In genomic region chr7:134903073-134903790, GRCh38 we compare ENCODE assay signal across 25 cellular contexts.
DNase-seq lines count a peak whose midpoint lies in the region; ATAC-seq and TF ChIP-seq lines count a peak whose summit lies in the region.
"Had no signal": no experiment of that assay in that cellular context is flagged by ENCODE, and none has a peak within 500 bp of the region (broad histone marks: within the 10 kb centered on the region; RNA-seq: fewer than 3 reads in every experiment).

No MANE protein-coding gene starts in this region.

- TF ChIP-seq POLR2A in IMR-90 (IDR thresholded peaks at IDR 0.05; ENCODE audit: low read depth, low read length) (no peak), right lobe of liver (IDR thresholded peaks at IDR 0.05) (no peak)

- WGBS in IMR-90 (ENCODE audit: extremely low coverage in 2 of 2, insufficient read length in 1 of 2), 2 experiments, result 90% methylated on average over 2 of the region's 5 CpGs; no CpG with 5 or more reads in 1 of the 2 experiments
- 79% methylated on average over 5 of the region's 5 CpGs for WGBS in right lobe of liver (ENCODE audit: insufficient coverage, low coverage, low lambda C conversion rate, missing lambda C conversion rate)

- no peak overlapping the region for H4K5ac ChIP-seq in IMR-90 (ENCODE audit: low read depth, low read length)

- H3K23ac ChIP-seq in IMR-90 (ENCODE audit: low read depth, low read length), result peak overlapping the region; percentile 13; the same call in 1 of the 2 replicates

- H4K20me1 ChIP-seq in IMR-90 (ENCODE audit: insufficient read depth, low read length), result peaks cover 88% of the 10 kb centered on the region

- no peak for TF ChIP-seq RAD21 in IMR-90 (IDR thresholded peaks at IDR 0.05; ENCODE audit: low read length)

- H4K91ac ChIP-seq in IMR-90 (ENCODE audit: insufficient read depth, low read depth, low read length), result no peak overlapping the region

- H3K27me3 ChIP-seq in IMR-90 (ENCODE audit: control insufficient read depth, insufficient read depth, low read length) (no peaks in the 10 kb centered on the region), right lobe of liver (no peaks in the 10 kb centered on the region), tibial artery (no peaks in the 10 kb centered on the region)
- H3K27me3 ChIP-seq: upper lobe of right lung had no signal

- H3K36me3 ChIP-seq in IMR-90 (ENCODE audit: control insufficient read depth, insufficient read depth, low read length) (peaks cover 10% of the 10 kb centered on the region), right lobe of liver (no peaks in the 10 kb centered on the region), tibial artery (peaks cover 0 to 9% (median 0%) of the 10 kb centered on the region in 3 donors)
- H3K36me3 ChIP-seq: upper lobe of right lung had no signal

- H3K4me1 ChIP-seq in IMR-90 (ENCODE audit: control insufficient read depth, insufficient read depth, low read length) (peaks cover 32% of the 10 kb centered on the region), right lobe of liver (peaks cover 0 to 92% (median 35%) of the 10 kb centered on the region in 4 donors), tibial artery (peaks cover 0 to 100% (median 86%) of the 10 kb centered on the region in 4 donors)

- POLR2A ChIA-PET in IMR-90 (lab: Charles Lee; ENCODE audit: unreplicated experiment), result no interaction called here

- H3K4ac ChIP-seq in IMR-90 (ENCODE audit: low read depth, low read length), result 0 out of 2 replicates have a peak overlapping the region, but pooled peaks have one; percentile 1

- BruUV-seq in IMR-90 (replicated peaks; lab: Mats Ljungman, UMichigan), result no TSS peak

- H3K56ac ChIP-seq in IMR-90 (ENCODE audit: extremely low read depth, insufficient read depth, low read length), result no peak overlapping the region

- H2AK9ac ChIP-seq in IMR-90 (replicated peaks; ENCODE audit: low read depth, low read length, poor library complexity), result no peak overlapping the region

- H2BK5ac ChIP-seq in IMR-90 (ENCODE audit: low read depth, low read length, poor library complexity, severe bottlenecking), result no peak overlapping the region

- ATAC-seq in IMR-90 (ENCODE audit: low read depth) (no peak), right lobe of liver (no peak), GM21381 (IDR thresholded peaks at IDR 0.05; ENCODE audit: unreplicated experiment) (no peak), HG02588 (IDR thresholded peaks at IDR 0.05; ENCODE audit: unreplicated experiment) (no peak)
- ATAC-seq: SK-N-SH treated with all-trans-retinoic acid at 6 μM for 48 hours, upper lobe of right lung had no signal

- peaks cover 31 to 94% of the 10 kb centered on the region in 2 experiments for H3K79me1 ChIP-seq in IMR-90 (ENCODE audit: low read depth in 1 of 2, low read length in 2 of 2)

- H2AK5ac ChIP-seq in IMR-90 (ENCODE audit: low read depth, low read length), result no peak overlapping the region

- TF ChIP-seq CTCF in IMR-90 (conservative IDR thresholded peaks at IDR 0.05; ENCODE audit: low read depth, low read length), result no peak
- no peak for TF ChIP-seq CTCF in coronary artery (IDR thresholded peaks at IDR 0.05)
- no peak for TF ChIP-seq CTCF in right lobe of liver (IDR thresholded peaks at IDR 0.05)
- TF ChIP-seq CTCF in tibial artery (IDR thresholded peaks at IDR 0.05), result no peak

- no peak overlapping the region for H2AFZ ChIP-seq in IMR-90 (replicated peaks; ENCODE audit: low read length, poor library complexity)

- H3K4me3 ChIP-seq in IMR-90 (ENCODE audit: insufficient read depth, low read depth, low read length) (no peak overlapping the region), coronary artery (no peak overlapping the region), right lobe of liver (no peak overlapping the region), tibial artery (no peak overlapping the region)
- H3K4me3 ChIP-seq: lung, skin epidermis, upper lobe of right lung had no signal

- dilution Hi-C loops in IMR-90 (cut with HindIII; ENCODE audit: low sequenced_read_pairs, unreplicated experiment), result no loop called here

- H3K9me3 ChIP-seq in IMR-90 (ENCODE audit: control insufficient read depth, insufficient read depth, low read length) (no peaks in the 10 kb centered on the region), right lobe of liver (no peaks in the 10 kb centered on the region), tibial artery (no peaks in the 10 kb centered on the region)
- H3K9me3 ChIP-seq: upper lobe of right lung had no signal

- H3K14ac ChIP-seq in IMR-90 (replicated peaks; ENCODE audit: low read depth, low read length), result 0 out of 2 replicates have a peak overlapping the region, but pooled peaks have one; percentile 31

- in situ Hi-C loops in IMR-90 (cut with MboI; ENCODE audit: low sequenced_read_pairs), result no loop called here

- no peak overlapping the region for H2BK120ac ChIP-seq in IMR-90 (ENCODE audit: low read depth, low read length)

- 0 out of 4 replicates have a peak overlapping the region, but pooled peaks of 1 of the 2 experiments have one; percentile 4 for H4K8ac ChIP-seq in IMR-90 (ENCODE audit: low read depth in 2 of 2, low read length in 2 of 2)

- CTCF ChIA-PET in IMR-90 (lab: Yijun Ruan, JAX), result no interaction called here

- H3K9ac ChIP-seq in IMR-90 (ENCODE audit: low read depth, low read length), result no peak overlapping the region

- DNase-seq in IMR-90 (no peak), coronary artery (ENCODE audit: low spot score) (no peak), right lobe of liver (no peak), tibial artery (peak in 1 of 2 donors; percentile 40), NOMO-1 treated with dmso at 0.1 percent for 144 hours (lab: John Stamatoyannopoulos, UW; ENCODE audit: unreplicated experiment) (no peak)
- DNase-seq: activated CD4-positive, alpha-beta memory T cell treated with anti-CD3 and anti-CD28 coated beads, Interleukin-2, amount 10 ng/mL, durations not matched to agents 7 days and 5 days; activated CD4-positive, CD25-positive, alpha-beta regulatory T cell; activated gamma-delta T cell treated with Interleukin-2 at 50 U/mL for 16 hours; activated T-cell treated with anti-CD3 and anti-CD28 coated beads for 4 hours; DND-41; HCEC 1CT; naive B cell; NCI-H1092; NCI-H510A treated with DMSO at 0.1 percent for 48 hours; occipital lobe; RPMI8226; stimulated activated CD4-positive, alpha-beta T cell treated with anti-CD3 and anti-CD28 coated beads, Interleukin-2, amount 100 ng/mL, for 48 hours; stimulated activated naive CD4-positive, alpha-beta T cell treated with Interleukin-2 at 50 U/mL for 16 hours; T1000; upper lobe of right lung had no signal

- H2BK15ac ChIP-seq in IMR-90 (ENCODE audit: low read depth, low read length), result no peak overlapping the region

- intact Hi-C loops in IMR-90 (cut with micrococcal nuclease), result no loop called here
- intact Hi-C loops in right lobe of liver (cut with DNase I), result no loop called here
- intact Hi-C loops in tibial artery (cut with DNase I; ENCODE audit: low total_unique reads), result no loop called here

- H2BK20ac ChIP-seq in IMR-90 (ENCODE audit: low read depth, low read length), result no peak overlapping the region

- H3K18ac ChIP-seq in IMR-90 (ENCODE audit: low read depth, low read length), result no peak overlapping the region

- H3K27ac ChIP-seq in IMR-90 (ENCODE audit: insufficient read depth, low read length), result peak overlapping the region; percentile 29; the same call in 1 of the 2 replicates
- peak overlapping the region; percentile 66 to 84 for H3K27ac ChIP-seq in coronary artery
- H3K27ac ChIP-seq in right lobe of liver, result peak overlapping the region in 2 of 3 donors; percentile 91 to 93
- peak overlapping the region; percentile 67 to 71 for H3K27ac ChIP-seq in tibial artery
- H3K27ac ChIP-seq: upper lobe of right lung had no signal

- no peak overlapping the region for H3K4me2 ChIP-seq in IMR-90 (ENCODE audit: low read depth, low read length)

- peaks cover 19% of the 10 kb centered on the region for H3K9me1 ChIP-seq in IMR-90 (ENCODE audit: insufficient read depth, low read length)

TF ChIP-seq in IMR-90, 13 proteins besides CTCF, POLR2A, EP300 and RAD21:
- TF ChIP-seq CHD1 (IDR thresholded peaks at IDR 0.05; ENCODE audit: low read depth, low read length), result no peak
- TF ChIP-seq USF2 (IDR thresholded peaks at IDR 0.05; ENCODE audit: low read depth, low read length), result no peak
- no peak for TF ChIP-seq RFX5 (IDR thresholded peaks at IDR 0.05; ENCODE audit: low read depth, low read length)
- TF ChIP-seq MAZ (IDR thresholded peaks at IDR 0.05; ENCODE audit: borderline replicate concordance, low read depth, low read length), result no peak
- TF ChIP-seq MAFK (IDR thresholded peaks at IDR 0.05; ENCODE audit: low read depth, low read length), result no peak
- TF ChIP-seq MXI1 (IDR thresholded peaks at IDR 0.05; ENCODE audit: borderline replicate concordance, low read depth, low read length), result no peak
- TF ChIP-seq ELK1 (IDR thresholded peaks at IDR 0.05; ENCODE audit: borderline replicate concordance, low read depth, low read length), result no peak
- no peak for TF ChIP-seq FOS (IDR thresholded peaks at IDR 0.05; ENCODE audit: low read depth, low read length)
- no peak for TF ChIP-seq NFE2L2 (IDR thresholded peaks at IDR 0.05; ENCODE audit: low read depth, low read length)
- no peak for TF ChIP-seq RCOR1 (IDR thresholded peaks at IDR 0.05; ENCODE audit: insufficient replicate concordance, low read length)
- no peak for TF ChIP-seq BHLHE40 (IDR thresholded peaks at IDR 0.05; ENCODE audit: low read depth, low read length)
- TF ChIP-seq SMC3 (IDR thresholded peaks at IDR 0.05; ENCODE audit: low read depth, low read length), result no peak
- no peak for TF ChIP-seq CEBPB (IDR thresholded peaks at IDR 0.05; ENCODE audit: low read depth, low read length)
TF ChIP-seq in IMR-90: peak in this region for 0.

Comparison
In these comparisons a context has a peak if more than half of its experiments do, and no peak if none do; other contexts are left out.
1. H3K27ac ChIP-seq: peak in every context shown above with its lines; median percentile 92 in right lobe of liver; 75 in coronary artery; 69 in tibial artery; 29 in IMR-90.